ENCODE assay signal across 1 cellular context in genomic region chr5:8908055-8908683, GRCh38.
TF ChIP-seq lines count a peak whose summit lies in the region.

No MANE protein-coding gene starts in this region.

TF ChIP-seq in HEK293, 187 proteins besides CTCF, POLR2A, EP300 and RAD21:
- TF ChIP-seq ZNF692 (tag by site-specific recombination; IDR thresholded peaks at IDR 0.05) (no peak), ZNF10 (tag by site-specific recombination; IDR thresholded peaks at IDR 0.05) (no peak), ZNF555 (tag by site-specific recombination; conservative IDR thresholded peaks at IDR 0.05) (no peak), ZBTB26 (tag by site-specific recombination; optimal IDR thresholded peaks at IDR 0.05) (no peak)
